In genomic region chr2:82254728-82255127, GRCh38 we compare ENCODE assay signal across 24 cellular contexts.
DNase-seq lines count a peak whose midpoint lies in the region; FAIRE-seq and TF ChIP-seq lines count a peak whose summit lies in the region.
"Had no signal": no experiment of that assay in that cellular context is flagged by ENCODE, and none has a peak within 500 bp of the region (broad histone marks: within the 10 kb centered on the region; RNA-seq: fewer than 3 reads in every experiment).

No MANE protein-coding gene starts in this region.

- CTCF ChIA-PET in MCF 10A (lab: Yijun Ruan, JAX): interaction anchor here (0.7 kb wide), 1 partner anchor 1151 kb away, joined by 3 read pairs; no protein-coding TSS in a partner anchor

- no peak overlapping the region for H3K4me3 ChIP-seq in small intestine (ENCODE audit: low read depth in 1 of 2, low read length in 2 of 2)
- H3K4me3 ChIP-seq: A549; BLaER1 treated with 17β-estradiol and CSF1 and Interleukin-3, amounts not matched to agents 10 nM and 100 nM; GM12878 had no signal

- no peaks in the 10 kb centered on the region for H3K36me3 ChIP-seq in small intestine (ENCODE audit: control insufficient read depth in 2 of 2, insufficient read depth in 2 of 2, low read length in 2 of 2)
- H3K36me3 ChIP-seq: BLaER1 treated with 17β-estradiol and CSF1 and Interleukin-3, amounts not matched to agents 10 nM and 100 nM had no signal

- POLR2A ChIA-PET in MCF 10A (lab: Yijun Ruan, JAX): no interaction called here

- H3K27me3 ChIP-seq in small intestine (ENCODE audit: control insufficient read depth in 2 of 2, insufficient read depth in 2 of 2, low read length in 2 of 2): no peaks in the 10 kb centered on the region
- H3K27me3 ChIP-seq: BLaER1 treated with 17β-estradiol and CSF1 and Interleukin-3, amounts not matched to agents 10 nM and 100 nM had no signal

- TF ChIP-seq CTCF in MCF 10A (IDR thresholded peaks at IDR 0.05; ENCODE audit: unreplicated experiment): no peak

- H3K36me3 Mint-ChIP-seq in MCF 10A (ENCODE audit: insufficient read depth, unreplicated experiment): no peaks in the 10 kb centered on the region
- H3K36me3 Mint-ChIP-seq: CD8-positive, alpha-beta T cell had no signal

- peaks cover 20% of the 10 kb centered on the region for H3K9me3 Mint-ChIP-seq in MCF 10A (ENCODE audit: unreplicated experiment)

- no peak for DNase-seq in small intestine
- no peak for DNase-seq in H4 (ENCODE audit: low spot score)
- no peak for DNase-seq in activated CD4-positive, alpha-beta T cell treated with anti-CD3 and anti-CD28 coated beads for 1 hour
- no peak for DNase-seq in MCF 10A (ENCODE audit: unreplicated experiment)
- no peak for DNase-seq in cerebellar nuclear complex (lab: John Stamatoyannopoulos, UW)
- DNase-seq: 8988T; AML-193; Caco-2; Calu3; CD4-positive, alpha-beta T cell; CD8-positive, alpha-beta T cell; DMS79 treated with DMSO at 0.1 percent for 48 hours; GDM1 had no signal

- no peaks in the 10 kb centered on the region for H3K4me1 ChIP-seq in small intestine (ENCODE audit: control insufficient read depth in 2 of 2, insufficient read depth in 1 of 2, low read depth in 1 of 2, low read length in 1 of 2)
- H3K4me1 ChIP-seq: A549; BLaER1 treated with 17β-estradiol and CSF1 and Interleukin-3, amounts not matched to agents 10 nM and 100 nM; Caco-2 had no signal

- no peak overlapping the region for H3K4me3 Mint-ChIP-seq in MCF 10A (ENCODE audit: unreplicated experiment)
- H3K4me3 Mint-ChIP-seq: B cell; CD4-positive, alpha-beta T cell; CD8-positive, alpha-beta T cell had no signal

- H3K27me3 Mint-ChIP-seq in MCF 10A (ENCODE audit: insufficient read depth, unreplicated experiment): no peaks in the 10 kb centered on the region
- H3K27me3 Mint-ChIP-seq: B cell; CD4-positive, alpha-beta T cell had no signal

- BruUV-seq in MCF 10A (replicated peaks; lab: Mats Ljungman, UMichigan): no TSS peak

- H3K27ac ChIP-seq in small intestine (ENCODE audit: low read depth in 1 of 2, low read length in 1 of 2): no peak overlapping the region
- H3K27ac ChIP-seq: A549; BLaER1 treated with 17β-estradiol and CSF1 and Interleukin-3, amounts not matched to agents 10 nM and 100 nM; C4-2B had no signal

- FAIRE-seq in G401.6 (lab: Jason Lieb, UNC) (peak; percentile 61), TTC549 (lab: Jason Lieb, UNC) (peak; percentile 43), colon (lab: Jason Lieb, UNC) (peak; percentile 84), small intestine (lab: Jason Lieb, UNC) (peak; percentile 86)
- FAIRE-seq: A549, D721Med, GM12878, GM12892, GM18507 had no signal

- no peaks in the 10 kb centered on the region for H3K9me3 ChIP-seq in small intestine (ENCODE audit: control insufficient read depth, low read depth)
- H3K9me3 ChIP-seq: Caco-2 had no signal

- H3K4me1 Mint-ChIP-seq in MCF 10A (ENCODE audit: insufficient read depth, unreplicated experiment): peaks cover 6% of the 10 kb centered on the region
- H3K4me1 Mint-ChIP-seq: B cell had no signal

- intact Hi-C loops in MCF 10A (cut with micrococcal nuclease): no loop called here

- no peak overlapping the region for H3K27ac Mint-ChIP-seq in MCF 10A (ENCODE audit: low read depth, unreplicated experiment)
- H3K27ac Mint-ChIP-seq: B cell; CD4-positive, alpha-beta T cell; CD8-positive, alpha-beta T cell had no signal
